1 cellular context compared by ENCODE assay signal in the genomic region with DNA sequence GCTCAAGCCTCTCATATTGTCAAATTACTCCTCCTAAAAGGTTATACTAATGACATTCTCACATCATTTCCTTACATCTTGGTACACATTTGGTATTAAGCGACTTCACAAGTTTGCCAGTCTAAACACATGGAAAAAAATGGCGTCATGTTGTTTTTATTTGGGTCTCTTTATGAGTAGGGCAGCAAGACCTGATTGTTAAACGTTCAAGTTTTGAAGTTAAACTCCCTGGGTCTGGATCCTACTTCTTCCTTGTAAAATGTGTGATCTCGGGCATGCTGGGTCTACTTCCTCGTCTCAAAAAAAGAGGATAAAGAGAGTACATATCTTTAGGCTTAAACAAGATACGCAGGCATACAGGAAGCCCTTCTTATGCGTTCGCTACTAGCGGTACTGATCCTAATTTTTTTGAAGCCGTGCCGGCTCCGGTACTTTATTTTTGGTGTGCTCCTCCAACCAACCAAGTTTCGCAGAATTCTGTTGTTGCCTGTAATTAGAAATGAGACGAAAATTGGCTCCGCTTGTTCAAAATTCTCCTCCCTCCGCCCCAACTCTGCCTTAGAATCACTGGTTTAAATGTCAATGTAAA.
TF ChIP-seq lines count a peak whose summit lies in the region.

No MANE protein-coding gene starts in this region.

TF ChIP-seq in H1, 55 proteins besides CTCF, POLR2A, EP300 and RAD21:
- no peak for TF ChIP-seq RFX5 (IDR thresholded peaks at IDR 0.05; ENCODE audit: borderline replicate concordance, low read depth, low read length)
- no peak for TF ChIP-seq CEBPB (IDR thresholded peaks at IDR 0.05; ENCODE audit: low read depth, low read length)
- peak; percentile 9; the same call in 1 of the 2 replicates for TF ChIP-seq SP4 (IDR thresholded peaks at IDR 0.05; ENCODE audit: low read length)
- TF ChIP-seq CHD1 (IDR thresholded peaks at IDR 0.05; ENCODE audit: low read depth, low read length), result peak; percentile 31
- TF ChIP-seq, protein P1, sequence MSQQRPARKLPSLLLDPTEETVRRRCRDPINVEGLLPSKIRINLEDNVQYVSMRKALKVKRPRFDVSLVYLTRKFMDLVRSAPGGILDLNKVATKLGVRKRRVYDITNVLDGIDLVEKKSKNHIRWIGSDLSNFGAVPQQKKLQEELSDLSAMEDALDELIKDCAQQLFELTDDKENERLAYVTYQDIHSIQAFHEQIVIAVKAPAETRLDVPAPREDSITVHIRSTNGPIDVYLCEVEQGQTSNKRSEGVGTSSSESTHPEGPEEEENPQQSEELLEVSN (IDR thresholded peaks at IDR 0.05), result no peak
- TF ChIP-seq SUZ12 (IDR thresholded peaks at IDR 0.05; ENCODE audit: low read length), result no peak
- TF ChIP-seq KDM5A (IDR thresholded peaks at IDR 0.05; ENCODE audit: low read length), result no peak
- no peak for TF ChIP-seq FOSL1 (IDR thresholded peaks at IDR 0.05; ENCODE audit: insufficient read depth, low read depth, low read length)
- no peak for TF ChIP-seq EGR1 (IDR thresholded peaks at IDR 0.05; ENCODE audit: borderline replicate concordance, low read depth, low read length)
- peak; percentile 74; the same call in 1 of the 2 replicates for TF ChIP-seq YY1 (IDR thresholded peaks at IDR 0.05; ENCODE audit: low read depth, low read length)
- TF ChIP-seq SAP30 (IDR thresholded peaks at IDR 0.05; ENCODE audit: insufficient read depth, insufficient replicate concordance, low read length), result no peak
TF ChIP-seq in H1: peak in this region for 3.
